Comparison of ENCODE assay signal across 1 cellular context in the genomic region with DNA sequence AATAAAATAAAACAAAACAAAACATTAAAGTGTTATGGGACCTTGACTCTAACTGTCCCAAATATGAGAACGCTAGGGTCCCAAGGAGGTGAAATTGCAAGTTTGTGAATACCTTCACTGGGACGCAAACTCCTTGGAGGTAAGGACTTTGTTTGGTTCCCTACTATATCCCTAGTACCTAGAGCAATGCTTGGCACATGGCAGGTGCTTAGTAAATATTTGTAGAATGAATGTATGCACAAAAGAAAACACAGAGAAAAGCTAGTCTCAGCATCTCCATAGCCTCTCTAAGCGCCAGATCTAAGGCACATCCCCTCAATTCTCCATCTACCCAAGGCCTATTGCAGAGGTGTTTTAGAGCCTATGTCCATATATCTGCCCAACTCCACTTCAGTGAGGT.
TF ChIP-seq lines count a peak whose summit lies in the region.

No MANE protein-coding gene starts in this region.

TF ChIP-seq in GM23338, 12 proteins besides CTCF, POLR2A, EP300 and RAD21 (continued from another document):
- TF ChIP-seq ZNF462 (CRISPR knock-in tag; IDR thresholded peaks at IDR 0.05) (no peak), CREB1 (CRISPR knock-in tag; IDR thresholded peaks at IDR 0.05; ENCODE audit: low read depth) (no peak)
